32 cellular contexts compared by ENCODE assay signal in the genomic region with DNA sequence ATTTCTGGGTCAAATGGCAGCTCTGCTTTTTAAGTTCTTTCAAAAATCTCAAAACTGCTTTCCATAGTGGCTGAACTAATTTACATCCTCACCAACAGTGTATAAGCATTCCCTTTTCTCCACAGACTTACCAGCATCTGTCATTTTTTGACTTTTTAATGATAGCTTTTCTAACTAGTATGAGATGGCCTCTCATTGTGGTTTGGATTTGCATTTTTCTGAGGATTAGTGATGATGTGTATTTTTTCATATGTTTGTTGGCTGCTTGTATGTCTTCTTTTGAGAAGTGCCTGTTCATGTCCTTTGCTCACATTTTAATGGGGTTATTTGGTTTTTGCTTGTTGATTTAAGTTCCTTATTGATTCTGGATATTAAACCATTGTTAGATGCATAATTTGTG.
"Had no signal": no experiment of that assay in that cellular context is flagged by ENCODE, and none has a peak within 500 bp of the region (broad histone marks: within the 10 kb centered on the region; RNA-seq: fewer than 3 reads in every experiment).

No MANE protein-coding gene starts in this region.

- DNase-seq: activated CD4-positive, alpha-beta T cell treated with anti-CD3 and anti-CD28 coated beads, Interleukin-2, amount 50 U/mL, for 1 hour; activated CD4-positive, CD25-positive, alpha-beta regulatory T cell treated with anti-CD3 and anti-CD28 coated beads, Interleukin-2, amount 50 U/mL, for 72 hours; activated CD8-positive, alpha-beta T cell treated with anti-CD3 and anti-CD28 coated beads for 36 hours; activated naive CD8-positive, alpha-beta T cell treated with anti-CD3 and anti-CD28 coated beads, Interleukin-2, amount 50 U/mL, for 24 hours; activated T-cell treated with anti-CD3 and anti-CD28 coated beads, Interleukin-2, amount 50 U/mL, for 4 hours; amygdala; central memory CD4-positive, alpha-beta T cell; foreskin keratinocyte; heart left ventricle; hypothalamus; immature natural killer cell; kidney; left colon; naive B cell; nephron progenitor cell; retina; sigmoid colon; stimulated activated CD4-positive, alpha-beta T cell treated with anti-CD3 and anti-CD28 coated beads, Interleukin-1b, Interleukin-23, amount 100 ng/mL, for 48 hours; stimulated activated CD4-positive, alpha-beta T cell treated with anti-CD3 and anti-CD28 coated beads, Interleukin-4, amount 100 ng/mL, for 4 hours; stimulated activated CD8-positive, alpha-beta memory T cell treated with anti-CD3 and anti-CD28 coated beads, Interleukin-4, amount 100 ng/mL, for 48 hours; stimulated activated naive CD8-positive, alpha-beta T cell treated with anti-CD3 and anti-CD28 coated beads, Interleukin-15, amount 100 ng/mL, for 72 hours; thyroid gland; upper lobe of left lung had no signal

- H3K27ac Mint-ChIP-seq: activated CD8-positive, alpha-beta T cell treated with anti-CD3 and anti-CD28 coated beads for 36 hours; activated naive CD4-positive, alpha-beta T cell treated with anti-CD3 and anti-CD28 coated beads, Interleukin-2, amount 50 U/mL, for 24 hours; activated naive CD8-positive, alpha-beta T cell treated with anti-CD3 and anti-CD28 coated beads, Interleukin-2, amount 50 U/mL, for 24 hours; activated T-helper 17 cell treated with anti-CD3 and anti-CD28 coated beads, Interleukin-2, amount 50 U/mL, for 72 hours; immature natural killer cell; mesothelial cell of epicardium; nephron progenitor cell; progenitor cell of endocrine pancreas; stimulated activated memory B cell treated with anti-CD40 and anti-IgM and Interleukin-4, amounts not matched to agents 10 μg/mL and 1 μg/mL and 100 μg/mL, for 72 hours; stimulated activated naive CD8-positive, alpha-beta T cell treated with anti-CD3 and anti-CD28 coated beads, Interleukin-15, amount 100 ng/mL, for 72 hours had no signal

- H3K4me1 ChIP-seq: breast epithelium, sigmoid colon, upper lobe of left lung, vagina had no signal

- H3K4me3 ChIP-seq: breast epithelium, heart left ventricle, sigmoid colon, smooth muscle cell, thyroid gland, upper lobe of left lung, vagina had no signal

- H3K27ac ChIP-seq: breast epithelium, foreskin keratinocyte, heart left ventricle, neutrophil, sigmoid colon, thyroid gland, upper lobe of left lung, vagina had no signal

- H3K27me3 Mint-ChIP-seq: activated T-helper 17 cell treated with anti-CD3 and anti-CD28 coated beads, Interleukin-2, amount 50 U/mL, for 72 hours; naive B cell; progenitor cell of endocrine pancreas; stimulated activated memory B cell treated with anti-CD40 and anti-IgM and Interleukin-4, amounts not matched to agents 10 μg/mL and 1 μg/mL and 100 μg/mL, for 72 hours had no signal

- H3K4me2 ChIP-seq: smooth muscle cell had no signal

- H3K4me1 Mint-ChIP-seq: activated naive CD4-positive, alpha-beta T cell treated with anti-CD3 and anti-CD28 coated beads, Interleukin-2, amount 50 U/mL, for 24 hours; activated naive CD8-positive, alpha-beta T cell treated with anti-CD3 and anti-CD28 coated beads, Interleukin-2, amount 50 U/mL, for 24 hours; activated T-helper 17 cell treated with anti-CD3 and anti-CD28 coated beads, Interleukin-2, amount 50 U/mL, for 72 hours; naive B cell; nephron progenitor cell; stimulated activated memory B cell treated with anti-CD40 and anti-IgM and Interleukin-4, amounts not matched to agents 10 μg/mL and 1 μg/mL and 100 μg/mL, for 72 hours; stimulated activated naive CD8-positive, alpha-beta T cell treated with anti-CD3 and anti-CD28 coated beads, Interleukin-15, amount 100 ng/mL, for 72 hours had no signal

- H3K36me3 Mint-ChIP-seq: activated naive CD4-positive, alpha-beta T cell treated with anti-CD3 and anti-CD28 coated beads, Interleukin-2, amount 50 U/mL, for 24 hours had no signal

- H3K36me3 ChIP-seq: breast epithelium, heart left ventricle, neutrophil, sigmoid colon, thyroid gland, upper lobe of left lung, vagina had no signal

- ATAC-seq: activated CD8-positive, alpha-beta T cell treated with anti-CD3 and anti-CD28 coated beads for 36 hours; activated naive CD8-positive, alpha-beta T cell treated with anti-CD3 and anti-CD28 coated beads, Interleukin-2, amount 50 U/mL, for 24 hours; activated T-cell treated with anti-CD3 and anti-CD28 coated beads, Interleukin-2, amount 50 U/mL, for 4 hours; activated T-helper 17 cell treated with anti-CD3 and anti-CD28 coated beads, Interleukin-2, amount 50 U/mL, for 72 hours; foreskin keratinocyte; heart left ventricle; left colon; stimulated activated memory B cell treated with anti-CD40 and anti-IgM and Interleukin-4, amounts not matched to agents 10 μg/mL and 1 μg/mL and 100 μg/mL, for 72 hours; stimulated activated naive CD8-positive, alpha-beta T cell treated with anti-CD3 and anti-CD28 coated beads, Interleukin-15, amount 100 ng/mL, for 72 hours had no signal

- H3K4me3 Mint-ChIP-seq: activated CD8-positive, alpha-beta T cell treated with anti-CD3 and anti-CD28 coated beads for 36 hours; activated naive CD4-positive, alpha-beta T cell treated with anti-CD3 and anti-CD28 coated beads, Interleukin-2, amount 50 U/mL, for 24 hours; activated naive CD8-positive, alpha-beta T cell treated with anti-CD3 and anti-CD28 coated beads, Interleukin-2, amount 50 U/mL, for 24 hours; activated T-cell treated with anti-CD3 and anti-CD28 coated beads, Interleukin-2, amount 50 U/mL, for 4 hours; activated T-helper 17 cell treated with anti-CD3 and anti-CD28 coated beads, Interleukin-2, amount 50 U/mL, for 72 hours; immature natural killer cell; mesothelial cell of epicardium; naive B cell; nephron progenitor cell; stimulated activated memory B cell treated with anti-CD40 and anti-IgM and Interleukin-4, amounts not matched to agents 10 μg/mL and 1 μg/mL and 100 μg/mL, for 72 hours; stimulated activated naive CD8-positive, alpha-beta T cell treated with anti-CD3 and anti-CD28 coated beads, Interleukin-15, amount 100 ng/mL, for 72 hours had no signal

- H3K27me3 ChIP-seq: breast epithelium, heart left ventricle, neutrophil, sigmoid colon, thyroid gland, upper lobe of left lung, vagina had no signal
